17 cellular contexts compared by ENCODE assay signal in genomic region chr10:22222236-22223190, GRCh38. TPM values are rescaled to one million over a fixed set of nuclear protein-coding genes. Genes with fewer than 3 reads are reported as not detected.
DNase-seq lines count a peak whose midpoint lies in the region; ATAC-seq lines count a peak whose summit lies in the region.
"Had no signal": no experiment of that assay in that cellular context is flagged by ENCODE, and none has a peak within 500 bp of the region (broad histone marks: within the 10 kb centered on the region; RNA-seq: fewer than 3 reads in every experiment).

No MANE protein-coding gene starts in this region.

- H3K4me1 Mint-ChIP-seq in activated CD4-positive, alpha-beta T cell treated with anti-CD3 and anti-CD28 coated beads, Interleukin-2, amount 10 ng/mL, durations not matched to agents 24 days and 14 days = peaks cover 14% of the 10 kb centered on the region
- H3K4me1 Mint-ChIP-seq in activated T-helper 1 cell treated with anti-CD3 and anti-CD28 coated beads, Interleukin-12 subunit alpha, Interleukin-12 subunit beta, Interleukin-2, Interleukin-4 antibody, amounts not matched to agents 30 ng/mL and 10 ng/mL and 1 ng/mL, durations not matched to agents 14 hours and 24 hours and 36 hours (ENCODE audit: low read depth) = peaks cover 26% of the 10 kb centered on the region
- H3K4me1 Mint-ChIP-seq: activated B cell treated with CpG ODN at 0.5 μM for 24 hours; central memory CD8-positive, alpha-beta T cell had no signal

- intact Hi-C loops in activated CD4-positive, alpha-beta T cell treated with anti-CD3 and anti-CD28 coated beads, Interleukin-2, amount 10 ng/mL, durations not matched to agents 24 days and 14 days (cut with micrococcal nuclease) = loop anchor here (1.0 kb wide), 1 partner anchor 25 kb away; no protein-coding TSS in a partner anchor
- intact Hi-C loops in activated T-helper 1 cell treated with anti-CD3 and anti-CD28 coated beads, Interleukin-12 subunit alpha, Interleukin-12 subunit beta, Interleukin-2, Interleukin-4 antibody, amounts not matched to agents 30 ng/mL and 10 ng/mL and 1 ng/mL, durations not matched to agents 14 hours and 24 hours and 36 hours (cut with micrococcal nuclease) = loop anchor here (1.0 to 10.0 kb wide), 4 partner anchors 8 to 725 kb away; partner anchors contain the start of gene PIP4K2A

- no peaks in the 10 kb centered on the region for H3K27me3 Mint-ChIP-seq in activated CD4-positive, alpha-beta T cell treated with anti-CD3 and anti-CD28 coated beads, Interleukin-2, amount 10 ng/mL, durations not matched to agents 24 days and 14 days
- H3K27me3 Mint-ChIP-seq in activated T-helper 1 cell treated with anti-CD3 and anti-CD28 coated beads, Interleukin-12 subunit alpha, Interleukin-12 subunit beta, Interleukin-2, Interleukin-4 antibody, amounts not matched to agents 30 ng/mL and 10 ng/mL and 1 ng/mL, durations not matched to agents 14 hours and 24 hours and 36 hours (ENCODE audit: insufficient read depth) = peaks cover 2% of the 10 kb centered on the region

- ATAC-seq in GM19023 (IDR thresholded peaks at IDR 0.05; ENCODE audit: unreplicated experiment) (peak; percentile 63), HG02884 (IDR thresholded peaks at IDR 0.05; ENCODE audit: unreplicated experiment) (peak; percentile 75)
- ATAC-seq: pancreas, SK-N-SH treated with all-trans-retinoic acid at 6 μM for 48 hours had no signal

- H3K36me3 Mint-ChIP-seq in activated CD4-positive, alpha-beta T cell treated with anti-CD3 and anti-CD28 coated beads, Interleukin-2, amount 10 ng/mL, durations not matched to agents 24 days and 14 days (ENCODE audit: low read depth) = no peaks in the 10 kb centered on the region
- no peaks in the 10 kb centered on the region for H3K36me3 Mint-ChIP-seq in activated T-helper 1 cell treated with anti-CD3 and anti-CD28 coated beads, Interleukin-12 subunit alpha, Interleukin-12 subunit beta, Interleukin-2, Interleukin-4 antibody, amounts not matched to agents 30 ng/mL and 10 ng/mL and 1 ng/mL, durations not matched to agents 14 hours and 24 hours and 36 hours (ENCODE audit: low read depth)

- H3K9me3 Mint-ChIP-seq in activated CD4-positive, alpha-beta T cell treated with anti-CD3 and anti-CD28 coated beads, Interleukin-2, amount 10 ng/mL, durations not matched to agents 24 days and 14 days = peaks cover 11% of the 10 kb centered on the region
- peaks cover 12% of the 10 kb centered on the region for H3K9me3 Mint-ChIP-seq in activated T-helper 1 cell treated with anti-CD3 and anti-CD28 coated beads, Interleukin-12 subunit alpha, Interleukin-12 subunit beta, Interleukin-2, Interleukin-4 antibody, amounts not matched to agents 30 ng/mL and 10 ng/mL and 1 ng/mL, durations not matched to agents 14 hours and 24 hours and 36 hours
- H3K9me3 Mint-ChIP-seq: central memory CD8-positive, alpha-beta T cell had no signal

- no peak overlapping the region for H3K4me3 Mint-ChIP-seq in activated CD4-positive, alpha-beta T cell treated with anti-CD3 and anti-CD28 coated beads, Interleukin-2, amount 10 ng/mL, durations not matched to agents 24 days and 14 days
- H3K4me3 Mint-ChIP-seq in activated T-helper 1 cell treated with anti-CD3 and anti-CD28 coated beads, Interleukin-12 subunit alpha, Interleukin-12 subunit beta, Interleukin-2, Interleukin-4 antibody, amounts not matched to agents 30 ng/mL and 10 ng/mL and 1 ng/mL, durations not matched to agents 14 hours and 24 hours and 36 hours = peak overlapping the region; percentile 2
- H3K4me3 Mint-ChIP-seq: activated B cell treated with CpG ODN at 0.5 μM for 24 hours; central memory CD8-positive, alpha-beta T cell had no signal

- peak overlapping the region; percentile 48 for H3K27ac Mint-ChIP-seq in activated CD4-positive, alpha-beta T cell treated with anti-CD3 and anti-CD28 coated beads, Interleukin-2, amount 10 ng/mL, durations not matched to agents 24 days and 14 days
- H3K27ac Mint-ChIP-seq in activated T-helper 1 cell treated with anti-CD3 and anti-CD28 coated beads, Interleukin-12 subunit alpha, Interleukin-12 subunit beta, Interleukin-2, Interleukin-4 antibody, amounts not matched to agents 30 ng/mL and 10 ng/mL and 1 ng/mL, durations not matched to agents 14 hours and 24 hours and 36 hours = no peak overlapping the region
- H3K27ac Mint-ChIP-seq: activated B cell treated with CpG ODN at 0.5 μM for 24 hours had no signal

- peak; percentile 67 for DNase-seq in activated CD4-positive, alpha-beta T cell treated with anti-CD3 and anti-CD28 coated beads, Interleukin-2, amount 10 ng/mL, durations not matched to agents 24 days and 14 days
- no peak for DNase-seq in activated CD4-positive, alpha-beta T cell treated with anti-CD3 and anti-CD28 coated beads, Interleukin-2, amount 50 U/mL, for 48 hours
- no peak for DNase-seq in activated T-helper 1 cell treated with anti-CD3 and anti-CD28 coated beads, Interleukin-12 subunit alpha, Interleukin-12 subunit beta, Interleukin-2, Interleukin-4 antibody, amounts not matched to agents 30 ng/mL and 10 ng/mL and 1 ng/mL, durations not matched to agents 14 hours and 24 hours and 36 hours (ENCODE audit: low spot score)
- DNase-seq in SHP77 treated with DMSO at 0.1 percent for 48 hours (lab: John Stamatoyannopoulos, UW) = no peak
- no peak for DNase-seq in NCI-H524 treated with DMSO at 0.1 percent for 48 hours (lab: John Stamatoyannopoulos, UW)
- DNase-seq in NCI-H2171 treated with DMSO at 0.1 percent for 48 hours (lab: John Stamatoyannopoulos, UW) = no peak
- DNase-seq: activated B cell treated with CpG ODN at 0.5 μM for 24 hours, Calu3, NCI-H2081 treated with DMSO at 0.1 percent for 48 hours, pancreas had no signal

RNA-seq across cellular contexts. Expression of gene EBLN1, which starts 4.7 kb away (rescaled TPM):
- not detected in 2 replicates for total RNA-seq in activated CD4-positive, alpha-beta T cell treated with anti-CD3 and anti-CD28 coated beads, Interleukin-2, amount 10 ng/mL, durations not matched to agents 24 days and 14 days
- not detected in 2 replicates for total RNA-seq in activated T-helper 1 cell treated with anti-CD3 and anti-CD28 coated beads, Interleukin-12 subunit alpha, Interleukin-12 subunit beta, Interleukin-2, Interleukin-4 antibody, amounts not matched to agents 30 ng/mL and 10 ng/mL and 1 ng/mL, durations not matched to agents 14 hours and 24 hours and 36 hours
- total RNA-seq: activated B cell treated with CpG ODN at 0.5 μM for 24 hours, Calu3, frontal cortex, mononuclear cell, pancreas, tibial nerve had no signal
